In genomic region chr19:13985771-13986347, GRCh38 we compare ENCODE assay signal across 8 cellular contexts. TPM values are rescaled to one million over a fixed set of nuclear protein-coding genes. Genes with fewer than 3 reads are reported as not detected.
DNase-seq lines count a peak whose midpoint lies in the region; ATAC-seq and TF ChIP-seq lines count a peak whose summit lies in the region.

No MANE protein-coding gene starts in this region.

- DNase-seq in HL-60 (ENCODE audit: low read depth in 1 of 2, low spot score in 1 of 2) (no peak), mesendoderm (peak; percentile 37), Calu3 (no peak), islet precursor cell (no peak)
- DNase-seq in activated naive CD8-positive, alpha-beta T cell treated with anti-CD3 and anti-CD28 coated beads for 36 hours, result no peak

- intact Hi-C loops in Calu3 (cut with micrococcal nuclease; ENCODE audit: unreplicated experiment), result no loop called here

- H3K27me3 Mint-ChIP-seq in activated naive CD8-positive, alpha-beta T cell treated with anti-CD3 and anti-CD28 coated beads for 36 hours, result no peaks in the 10 kb centered on the region
- H3K27me3 Mint-ChIP-seq in Calu3 (ENCODE audit: unreplicated experiment), result no peaks in the 10 kb centered on the region

- no peaks in the 10 kb centered on the region for H3K79me1 ChIP-seq in mesendoderm (ENCODE audit: low read length)

- H3K27ac Mint-ChIP-seq in activated naive CD8-positive, alpha-beta T cell treated with anti-CD3 and anti-CD28 coated beads for 36 hours, result peak overlapping the region; percentile 97
- H3K27ac Mint-ChIP-seq in Calu3 (ENCODE audit: unreplicated experiment), result no peak overlapping the region

- no peak overlapping the region for H2BK120ac ChIP-seq in mesendoderm (ENCODE audit: low read depth, low read length)

- BruUV-seq in Calu3 (replicated peaks; lab: Mats Ljungman, UMichigan), result no TSS peak

- H3K4me1 Mint-ChIP-seq in activated naive CD8-positive, alpha-beta T cell treated with anti-CD3 and anti-CD28 coated beads for 36 hours, result peaks cover 61% of the 10 kb centered on the region
- H3K4me1 Mint-ChIP-seq in Calu3 (ENCODE audit: low read depth, unreplicated experiment), result no peaks in the 10 kb centered on the region

- H2BK15ac ChIP-seq in mesendoderm (replicated peaks; ENCODE audit: low read depth), result no peak overlapping the region

- peaks cover 13% of the 10 kb centered on the region for H3K36me3 Mint-ChIP-seq in activated naive CD8-positive, alpha-beta T cell treated with anti-CD3 and anti-CD28 coated beads for 36 hours
- peaks cover 16% of the 10 kb centered on the region for H3K36me3 Mint-ChIP-seq in Calu3 (ENCODE audit: insufficient read depth, unreplicated experiment)

- H3K27me3 ChIP-seq in HL-60 (ENCODE audit: insufficient read depth, poor library complexity, severe bottlenecking) (no peaks in the 10 kb centered on the region), mesendoderm (ENCODE audit: insufficient read depth, low read length, poor library complexity) (no peaks in the 10 kb centered on the region)

- peak overlapping the region; percentile 6 for H3K9ac ChIP-seq in mesendoderm (ENCODE audit: low read length)

- no peak overlapping the region for H3K4me2 ChIP-seq in mesendoderm (ENCODE audit: low read length)

- H3K23ac ChIP-seq in mesendoderm (ENCODE audit: low read length), result no peak overlapping the region

- H3K9me3 Mint-ChIP-seq in activated naive CD8-positive, alpha-beta T cell treated with anti-CD3 and anti-CD28 coated beads for 36 hours, result no peaks in the 10 kb centered on the region
- no peaks in the 10 kb centered on the region for H3K9me3 Mint-ChIP-seq in Calu3 (ENCODE audit: low read depth, unreplicated experiment)

- H3K4me3 ChIP-seq in HL-60 (replicated peaks; ENCODE audit: insufficient read depth, low read length) (no peak overlapping the region), mesendoderm (ENCODE audit: low read length) (no peak overlapping the region)

- peak overlapping the region; percentile 74 for H2AK5ac ChIP-seq in mesendoderm (ENCODE audit: low read length)

- peak overlapping the region; percentile 15 for H3K18ac ChIP-seq in mesendoderm (ENCODE audit: low read length)

- no peak overlapping the region for H4K5ac ChIP-seq in mesendoderm (ENCODE audit: low read length)

- peaks cover 3% of the 10 kb centered on the region for H3K4me1 ChIP-seq in mesendoderm (ENCODE audit: control insufficient read depth, low read depth, low read length)

- no peak overlapping the region for H3K4ac ChIP-seq in mesendoderm (ENCODE audit: low read depth, low read length)

- H4K8ac ChIP-seq in mesendoderm (ENCODE audit: low read depth, low read length), result no peak overlapping the region

- ATAC-seq in GM19023 (IDR thresholded peaks at IDR 0.05; ENCODE audit: unreplicated experiment), result peak; percentile 6
- no peak for ATAC-seq in HG03457 (IDR thresholded peaks at IDR 0.05; ENCODE audit: unreplicated experiment)

- no CpG with 5 or more reads among the region's 10 CpGs for WGBS in mesendoderm (ENCODE audit: extremely low coverage, insufficient coverage, low lambda C conversion rate)

- H3K79me2 ChIP-seq in mesendoderm (ENCODE audit: control insufficient read depth, insufficient read depth, low read length), result no peaks in the 10 kb centered on the region

- TF ChIP-seq CTCF in C4-2B (conservative IDR thresholded peaks at IDR 0.05) (no peak), HL-60 (IDR thresholded peaks at IDR 0.05; ENCODE audit: insufficient read depth, low read length) (no peak), Calu3 (IDR thresholded peaks at IDR 0.05; ENCODE audit: unreplicated experiment) (no peak)

- H3K56ac ChIP-seq in mesendoderm (ENCODE audit: low read length), result peak overlapping the region; percentile 63

- peak overlapping the region; percentile 37 for H3K4me3 Mint-ChIP-seq in activated naive CD8-positive, alpha-beta T cell treated with anti-CD3 and anti-CD28 coated beads for 36 hours
- no peak overlapping the region for H3K4me3 Mint-ChIP-seq in Calu3 (ENCODE audit: low read depth, unreplicated experiment)

- H3K36me3 ChIP-seq in mesendoderm (ENCODE audit: control insufficient read depth, insufficient read depth, low read length), result no peaks in the 10 kb centered on the region

- CTCF ChIA-PET in Calu3 (lab: Charles Lee), result no interaction called here

- H3K27ac ChIP-seq in C4-2B, result peak overlapping the region; percentile 89
- H3K27ac ChIP-seq in HL-60 (replicated peaks), result peak overlapping the region; percentile 98
- H3K27ac ChIP-seq in mesendoderm (ENCODE audit: low read depth, low read length), result peak overlapping the region; percentile 26

- no peak overlapping the region for H2BK5ac ChIP-seq in mesendoderm (ENCODE audit: low read length)

RNA-seq across cellular contexts. Expression of gene RFX1, which starts 20.3 kb away (rescaled TPM):
- total RNA-seq in activated naive CD8-positive, alpha-beta T cell treated with anti-CD3 and anti-CD28 coated beads for 36 hours, result 10 to 100 TPM in 1 of 2 experiments, 1 to 10 TPM in 1; 9.9 to 11.4 TPM
- polyA plus RNA-seq in mesendoderm (2013, experiment 1 of 2), result 7.7 TPM
- 7.4 TPM for polyA plus RNA-seq in mesendoderm (2013, experiment 2 of 2)
- 13.8 and 14.9 TPM in 2 replicates for total RNA-seq in Calu3 (2022)

RNA-seq across cellular contexts. Expression of gene DCAF15, which starts 33.5 kb away (rescaled TPM):
- total RNA-seq in activated naive CD8-positive, alpha-beta T cell treated with anti-CD3 and anti-CD28 coated beads for 36 hours, result 10 to 100 TPM; 54.3 to 54.6 TPM
- polyA plus RNA-seq in mesendoderm (2013, experiment 1 of 2), result 41.4 TPM
- polyA plus RNA-seq in mesendoderm (2013, experiment 2 of 2), result 40.1 TPM
- total RNA-seq in Calu3 (2022), result 34.0 and 35.5 TPM in 2 replicates

RNA-seq across cellular contexts. Expression of gene RLN3, which starts 42.1 kb away (rescaled TPM):
- total RNA-seq in activated naive CD8-positive, alpha-beta T cell treated with anti-CD3 and anti-CD28 coated beads for 36 hours, result not detected
- polyA plus RNA-seq in mesendoderm (2013, experiment 1 of 2), result not detected
- not detected for polyA plus RNA-seq in mesendoderm (2013, experiment 2 of 2)
- not detected in 2 replicates for total RNA-seq in Calu3 (2022)

RNA-seq across cellular contexts. Expression of gene IL27RA, which starts 45.7 kb away (rescaled TPM):
- total RNA-seq in activated naive CD8-positive, alpha-beta T cell treated with anti-CD3 and anti-CD28 coated beads for 36 hours, result 10 to 100 TPM; 48.2 to 48.5 TPM
- 6.1 TPM for polyA plus RNA-seq in mesendoderm (2013, experiment 1 of 2)
- 5.8 TPM for polyA plus RNA-seq in mesendoderm (2013, experiment 2 of 2)
- total RNA-seq in Calu3 (2022), result 7.0 and 7.4 TPM in 2 replicates

RNA-seq across cellular contexts. Expression of gene PODNL1, which starts 47.6 kb away (rescaled TPM):
- total RNA-seq in activated naive CD8-positive, alpha-beta T cell treated with anti-CD3 and anti-CD28 coated beads for 36 hours, result not detected
- 0.21 TPM for polyA plus RNA-seq in mesendoderm (2013, experiment 1 of 2)
- 0.25 TPM for polyA plus RNA-seq in mesendoderm (2013, experiment 2 of 2)
- not detected in 2 replicates for total RNA-seq in Calu3 (2022)

Comparison
In these comparisons a context has a peak if more than half of its experiments do, and no peak if none do; other contexts are left out.
1. H3K27ac ChIP-seq: peak in every context shown above with its lines; median percentile 98 in HL-60; 89 in C4-2B; 26 in mesendoderm.